In the genomic region with DNA sequence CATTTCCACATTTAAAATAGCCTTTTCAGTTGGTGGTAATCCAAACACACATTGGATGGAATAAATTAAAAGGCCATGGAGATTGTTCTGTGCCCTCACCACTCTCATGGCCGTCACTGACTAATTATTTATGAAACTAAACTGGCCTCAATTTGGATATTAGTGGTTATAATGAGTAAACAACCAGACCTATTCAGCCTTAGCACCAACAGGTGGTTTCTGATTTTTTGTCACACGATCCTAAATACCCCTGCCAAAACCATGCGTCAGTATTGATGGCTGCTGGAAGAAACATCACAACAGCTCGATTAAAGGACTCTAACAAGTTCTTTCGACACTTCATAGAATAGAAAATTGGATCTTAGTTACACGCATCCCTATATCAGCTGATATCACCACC, we compare ENCODE assay signal across 29 cellular contexts.
DNase-seq lines count a peak whose midpoint lies in the region; ATAC-seq and TF ChIP-seq lines count a peak whose summit lies in the region.
"Had no signal": no experiment of that assay in that cellular context is flagged by ENCODE, and none has a peak within 500 bp of the region (broad histone marks: within the 10 kb centered on the region; RNA-seq: fewer than 3 reads in every experiment).

No MANE protein-coding gene starts in this region.

- H3K4me1 Mint-ChIP-seq in activated CD8-positive, alpha-beta T cell treated with anti-CD3 and anti-CD28 coated beads, Interleukin-2, amount 10 ng/mL, durations not matched to agents 7 days and 5 days (ENCODE audit: low read depth), result no peaks in the 10 kb centered on the region
- H3K4me1 Mint-ChIP-seq in T-helper 17 cell, result no peaks in the 10 kb centered on the region
- H3K4me1 Mint-ChIP-seq: activated CD4-positive, alpha-beta T cell treated with anti-CD3 and anti-CD28 coated beads, Interleukin-2, amount 10 ng/mL, durations not matched to agents 7 days and 5 days; activated CD8-positive, alpha-beta memory T cell treated with anti-CD3 and anti-CD28 coated beads, Interleukin-2, amount 10 ng/mL, durations not matched to agents 7 days and 5 days; central memory CD8-positive, alpha-beta T cell had no signal

- H3K36me3 Mint-ChIP-seq in activated CD8-positive, alpha-beta T cell treated with anti-CD3 and anti-CD28 coated beads, Interleukin-2, amount 10 ng/mL, durations not matched to agents 7 days and 5 days (ENCODE audit: low read depth), result no peaks in the 10 kb centered on the region
- no peaks in the 10 kb centered on the region for H3K36me3 Mint-ChIP-seq in T-helper 17 cell (ENCODE audit: low read depth)
- H3K36me3 Mint-ChIP-seq: activated CD8-positive, alpha-beta memory T cell treated with anti-CD3 and anti-CD28 coated beads, Interleukin-2, amount 10 ng/mL, durations not matched to agents 7 days and 5 days had no signal

- H3K4me3 ChIP-seq in body of pancreas, result no peak overlapping the region
- H3K4me3 ChIP-seq: Peyer's patch, right atrium auricular region, tibial nerve had no signal

- peaks cover 15% of the 10 kb centered on the region for H3K4me1 ChIP-seq in body of pancreas
- H3K4me1 ChIP-seq: Peyer's patch, right atrium auricular region, tibial nerve had no signal

- CTCF ChIA-PET in activated CD8-positive, alpha-beta T cell treated with anti-CD3 and anti-CD28 coated beads, Interleukin-2, amount 10 ng/mL, durations not matched to agents 7 days and 5 days (lab: Charles Lee), result no interaction called here

- intact Hi-C loops in body of pancreas (cut with DNase I), result no loop called here

- peaks cover 2% of the 10 kb centered on the region for H3K27me3 Mint-ChIP-seq in activated CD8-positive, alpha-beta T cell treated with anti-CD3 and anti-CD28 coated beads, Interleukin-2, amount 10 ng/mL, durations not matched to agents 7 days and 5 days (ENCODE audit: low read depth)
- peaks cover 51% of the 10 kb centered on the region for H3K27me3 Mint-ChIP-seq in T-helper 17 cell
- H3K27me3 Mint-ChIP-seq: activated CD8-positive, alpha-beta memory T cell treated with anti-CD3 and anti-CD28 coated beads, Interleukin-2, amount 10 ng/mL, durations not matched to agents 7 days and 5 days had no signal

- peak overlapping the region in 3 of 4 donors; percentile 29 to 30 (median 30) for H3K27ac ChIP-seq in body of pancreas
- H3K27ac ChIP-seq: Peyer's patch, right atrium auricular region, tibial nerve, WERI-Rb-1 had no signal

- ATAC-seq in GM18868 (IDR thresholded peaks at IDR 0.05; ENCODE audit: unreplicated experiment) (peak; percentile 66), GM19468 (IDR thresholded peaks at IDR 0.05; ENCODE audit: extremely low read depth, unreplicated experiment) (peak; percentile 58), HG03025 (IDR thresholded peaks at IDR 0.05; ENCODE audit: low FRiP score, unreplicated experiment) (peak; percentile 57), body of pancreas (peak; percentile 88), GM21723 (IDR thresholded peaks at IDR 0.05; ENCODE audit: unreplicated experiment) (no peak), T-helper 17 cell (no peak)
- no peak for ATAC-seq in activated CD8-positive, alpha-beta T cell treated with anti-CD3 and anti-CD28 coated beads, Interleukin-2, amount 10 ng/mL, durations not matched to agents 7 days and 5 days
- ATAC-seq: activated CD8-positive, alpha-beta memory T cell treated with anti-CD3 and anti-CD28 coated beads, Interleukin-2, amount 10 ng/mL, durations not matched to agents 7 days and 5 days; left cardiac atrium had no signal

- H3K27ac Mint-ChIP-seq in activated CD8-positive, alpha-beta T cell treated with anti-CD3 and anti-CD28 coated beads, Interleukin-2, amount 10 ng/mL, durations not matched to agents 7 days and 5 days, result no peak overlapping the region
- H3K27ac Mint-ChIP-seq in T-helper 17 cell, result no peak overlapping the region
- H3K27ac Mint-ChIP-seq: activated CD4-positive, alpha-beta T cell treated with anti-CD3 and anti-CD28 coated beads, Interleukin-2, amount 10 ng/mL, durations not matched to agents 7 days and 5 days; activated CD8-positive, alpha-beta memory T cell treated with anti-CD3 and anti-CD28 coated beads, Interleukin-2, amount 10 ng/mL, durations not matched to agents 7 days and 5 days; dendritic cell treated with granulocyte-macrophage colony-stimulating factor and Interleukin-4, amounts not matched to agents 40 ng/mL and 50 ng/mL, for 4 days had no signal

- no peaks in the 10 kb centered on the region for H3K36me3 ChIP-seq in body of pancreas (replicated peaks in 1 of 2; ENCODE audit: insufficient read depth in 1 of 2, low read depth in 2 of 2)
- H3K36me3 ChIP-seq: Peyer's patch, right atrium auricular region, tibial nerve, WERI-Rb-1 had no signal

- no peak for TF ChIP-seq CTCF in body of pancreas (IDR thresholded peaks at IDR 0.05)

- H3K9me3 ChIP-seq in body of pancreas (no peaks in the 10 kb centered on the region), T-helper 17 cell (ENCODE audit: control insufficient read depth, low read length, poor library complexity, severe bottlenecking) (no peaks in the 10 kb centered on the region)
- H3K9me3 ChIP-seq: Peyer's patch, right atrium auricular region, tibial nerve had no signal

- 44 to 54% methylated on average over 6 of the region's 6 CpGs for WGBS in body of pancreas, 2 donors

- POLR2A ChIA-PET in activated CD8-positive, alpha-beta T cell treated with anti-CD3 and anti-CD28 coated beads, Interleukin-2, amount 10 ng/mL, durations not matched to agents 7 days and 5 days (lab: Charles Lee), result no interaction called here

- no peaks in the 10 kb centered on the region for H3K27me3 ChIP-seq in body of pancreas
- H3K27me3 ChIP-seq: Peyer's patch, right atrium auricular region, tibial nerve had no signal

- DNase-seq in body of pancreas (peak; percentile 29 to 55 (median 53)), T-helper 17 cell (no peak)
- no peak for DNase-seq in activated CD8-positive, alpha-beta T cell treated with anti-CD3 and anti-CD28 coated beads, Interleukin-2, amount 10 ng/mL, durations not matched to agents 7 days and 5 days
- DNase-seq: ACHN; activated CD4-positive, alpha-beta T cell treated with anti-CD3 and anti-CD28 coated beads, Interleukin-2, amount 10 ng/mL, durations not matched to agents 7 days and 5 days; activated CD8-positive, alpha-beta memory T cell treated with anti-CD3 and anti-CD28 coated beads, Interleukin-2, amount 10 ng/mL, durations not matched to agents 7 days and 5 days; activated T-cell treated with anti-CD3 and anti-CD28 coated beads, Interleukin-2, amount 50 U/mL, for 48 hours; DMS153; GOT3; left cardiac atrium; mammary epithelial cell; NCI-H1105; NCI-H187 treated with DMSO at 0.1 percent for 48 hours; NCI-H2171 treated with DMSO at 0.1 percent for 48 hours; NCI-H524 treated with DMSO at 0.1 percent for 48 hours; Peyer's patch; SHP77 treated with DMSO at 0.1 percent for 48 hours; stimulated activated CD4-positive, alpha-beta T cell treated with anti-CD3 and anti-CD28 coated beads, Interleukin-2, amount 100 ng/mL, for 24 hours; T-helper 9 cell; WERI-Rb-1 had no signal

- no peak overlapping the region for H3K4me3 Mint-ChIP-seq in activated CD8-positive, alpha-beta T cell treated with anti-CD3 and anti-CD28 coated beads, Interleukin-2, amount 10 ng/mL, durations not matched to agents 7 days and 5 days
- H3K4me3 Mint-ChIP-seq in T-helper 17 cell, result no peak overlapping the region
- H3K4me3 Mint-ChIP-seq: activated CD4-positive, alpha-beta T cell treated with anti-CD3 and anti-CD28 coated beads, Interleukin-2, amount 10 ng/mL, durations not matched to agents 7 days and 5 days; activated CD8-positive, alpha-beta memory T cell treated with anti-CD3 and anti-CD28 coated beads, Interleukin-2, amount 10 ng/mL, durations not matched to agents 7 days and 5 days; central memory CD8-positive, alpha-beta T cell; dendritic cell treated with granulocyte-macrophage colony-stimulating factor and Interleukin-4, amounts not matched to agents 40 ng/mL and 50 ng/mL, for 4 days; neural crest cell had no signal

- H3K9me3 Mint-ChIP-seq in activated CD8-positive, alpha-beta T cell treated with anti-CD3 and anti-CD28 coated beads, Interleukin-2, amount 10 ng/mL, durations not matched to agents 7 days and 5 days (ENCODE audit: insufficient read depth), result no peaks in the 10 kb centered on the region
- H3K9me3 Mint-ChIP-seq: activated CD4-positive, alpha-beta T cell treated with anti-CD3 and anti-CD28 coated beads, Interleukin-2, amount 10 ng/mL, durations not matched to agents 7 days and 5 days; central memory CD8-positive, alpha-beta T cell; dendritic cell treated with granulocyte-macrophage colony-stimulating factor and Interleukin-4, amounts not matched to agents 40 ng/mL and 50 ng/mL, for 4 days; neural crest cell had no signal

- TF ChIP-seq POLR2A in body of pancreas (IDR thresholded peaks at IDR 0.05), result no peak

Comparison
In these comparisons a context has a peak if more than half of its experiments do, and no peak if none do; other contexts are left out.
1. ATAC-seq: peak in GM18868 (single experiment), GM19468 (single experiment), HG03025 (single experiment) and body of pancreas (single experiment); none in activated CD8-positive, alpha-beta T cell treated with anti-CD3 and anti-CD28 coated beads, Interleukin-2, amount 10 ng/mL, durations not matched to agents 7 days and 5 days (single experiment), GM21723 (single experiment) and T-helper 17 cell (single experiment).
2. DNase-seq: peak in body of pancreas (4 of 4); none in activated CD8-positive, alpha-beta T cell treated with anti-CD3 and anti-CD28 coated beads, Interleukin-2, amount 10 ng/mL, durations not matched to agents 7 days and 5 days (single experiment) and T-helper 17 cell (0 of 3).